Comparison of ENCODE assay signal across 8 cellular contexts in the genomic region with DNA sequence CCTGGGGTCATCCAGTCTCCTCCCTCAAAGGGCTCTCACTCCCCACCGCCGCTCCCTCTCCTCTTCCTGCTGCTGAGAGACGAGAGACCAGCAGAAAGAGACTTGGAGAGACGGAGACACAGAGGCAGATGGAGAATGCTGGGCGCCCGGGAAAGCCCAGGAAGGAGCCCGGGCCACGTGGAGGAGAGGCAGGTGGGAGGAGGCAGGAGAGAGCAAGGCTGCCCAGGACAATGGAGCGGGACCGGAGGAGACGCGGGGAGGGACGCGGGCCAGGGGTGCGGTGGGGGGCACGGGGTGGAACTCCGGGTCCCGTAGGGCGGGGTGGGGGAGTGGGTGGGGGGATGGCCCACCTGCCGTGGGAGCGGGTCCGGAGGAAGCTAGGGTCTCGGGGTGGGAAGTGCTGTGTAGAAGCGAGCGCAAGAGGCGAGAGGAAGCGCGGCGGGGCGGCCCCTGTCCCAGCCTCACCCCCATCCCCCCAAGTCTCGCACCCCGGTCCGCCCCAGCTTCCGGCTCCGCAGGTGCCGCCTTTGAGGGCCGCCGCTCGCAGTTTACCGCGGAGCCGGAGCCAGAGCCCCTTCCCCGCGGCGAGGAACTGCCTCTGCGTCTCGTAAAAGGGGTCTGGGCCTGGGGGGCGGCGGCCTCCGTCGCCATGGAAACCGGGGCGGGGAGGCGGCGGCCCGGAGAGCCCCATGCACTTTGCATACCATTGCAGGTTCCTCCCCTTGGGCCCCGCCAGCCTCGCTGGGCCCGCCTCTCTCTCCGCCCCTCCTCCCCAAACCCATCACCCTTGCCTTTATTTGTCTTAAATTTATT. TPM values are rescaled to one million over a fixed set of nuclear protein-coding genes. Genes with fewer than 3 reads are reported as not detected.
DNase-seq lines count a peak whose midpoint lies in the region; ATAC-seq and TF ChIP-seq lines count a peak whose summit lies in the region.

No MANE protein-coding gene starts in this region.

- H3K9me3 Mint-ChIP-seq in activated B cell treated with CpG ODN at 0.5 μM for 24 hours: no peaks in the 10 kb centered on the region
- no peaks in the 10 kb centered on the region for H3K9me3 Mint-ChIP-seq in central memory CD8-positive, alpha-beta T cell

- H3K36me3 Mint-ChIP-seq in activated B cell treated with CpG ODN at 0.5 μM for 24 hours (ENCODE audit: low read depth): no peaks in the 10 kb centered on the region
- peaks cover 5% of the 10 kb centered on the region for H3K36me3 Mint-ChIP-seq in central memory CD8-positive, alpha-beta T cell (ENCODE audit: insufficient read depth)

- ATAC-seq in HG02759 (IDR thresholded peaks at IDR 0.05; ENCODE audit: unreplicated experiment) (peak; percentile 59), activated B cell treated with CpG ODN at 0.5 μM for 24 hours (ENCODE audit: low read depth) (peak; percentile 89), lung (ENCODE audit: insufficient read depth, low FRiP score) (peak; percentile 73)
- peak; percentile 92 for ATAC-seq in central memory CD8-positive, alpha-beta T cell (replicated peaks; ENCODE audit: extremely low read depth, poor library complexity, severe bottlenecking)

- H3K4me3 ChIP-seq in BLaER1 (peak overlapping the region; percentile 60), lung (no peak overlapping the region)

- H3K27ac ChIP-seq in BLaER1 (no peak overlapping the region), lung (ENCODE audit: low read depth in 1 of 2, low read length in 1 of 2) (no peak overlapping the region)

- H3K4me1 ChIP-seq in BLaER1 (peaks cover 56% of the 10 kb centered on the region), lung (ENCODE audit: control insufficient read depth in 2 of 2, insufficient read depth in 2 of 2, low read length in 2 of 2) (no peaks in the 10 kb centered on the region)

- H3K27me3 ChIP-seq in BLaER1 (peaks cover 24% of the 10 kb centered on the region), lung (ENCODE audit: control insufficient read depth, insufficient read depth) (no peaks in the 10 kb centered on the region)

- peak overlapping the region; percentile 87 for H3K4me2 ChIP-seq in BLaER1

- POLR2A ChIA-PET in activated B cell treated with CpG ODN at 0.5 μM for 24 hours (lab: Charles Lee): interaction anchor here (0.5 to 1.5 kb wide), 2 partner anchors 39 to 939 kb away, joined by 4 read pairs; no protein-coding TSS in a partner anchor

- peak; percentile 73 for DNase-seq in activated B cell treated with CpG ODN at 0.5 μM for 24 hours
- DNase-seq in central memory CD8-positive, alpha-beta T cell (ENCODE audit: low spot score in 2 of 2): peak; percentile 40 to 72
- DNase-seq in lung (ENCODE audit: low spot score): no peak
- peak; percentile 13 to 32 for DNase-seq in stimulated activated CD8-positive, alpha-beta memory T cell treated with anti-CD3 and anti-CD28 coated beads, Interleukin-4, amount 100 ng/mL, for 4 hours (ENCODE audit: low read depth in 2 of 2, low spot score in 1 of 2)
- no peak for DNase-seq in NCI-H128 (lab: John Stamatoyannopoulos, UW; ENCODE audit: unreplicated experiment)
- no peak for DNase-seq in SHP77 treated with DMSO at 0.1 percent for 48 hours (lab: John Stamatoyannopoulos, UW)

- CTCF ChIA-PET in activated B cell treated with CpG ODN at 0.5 μM for 24 hours (lab: Charles Lee): interaction anchor here (1.7 kb wide), 1 partner anchor 88 kb away, joined by 6 read pairs; no protein-coding TSS in a partner anchor

- peaks cover 23% of the 10 kb centered on the region for H3K4me1 Mint-ChIP-seq in activated B cell treated with CpG ODN at 0.5 μM for 24 hours
- peaks cover 43% of the 10 kb centered on the region for H3K4me1 Mint-ChIP-seq in central memory CD8-positive, alpha-beta T cell

- no peaks in the 10 kb centered on the region for H3K9me3 ChIP-seq in BLaER1
- no peaks in the 10 kb centered on the region for H3K9me3 ChIP-seq in lung (ENCODE audit: control insufficient read depth in 2 of 2, insufficient read depth in 1 of 2, low read length in 1 of 2)

- peaks cover 6% of the 10 kb centered on the region for H3K27me3 Mint-ChIP-seq in activated B cell treated with CpG ODN at 0.5 μM for 24 hours
- H3K27me3 Mint-ChIP-seq in central memory CD8-positive, alpha-beta T cell: no peaks in the 10 kb centered on the region

- no peak overlapping the region for H3K9ac ChIP-seq in BLaER1

- H4K20me1 ChIP-seq in BLaER1: no peaks in the 10 kb centered on the region; the same call in 1 of the 2 replicates

- WGBS in lung, 2 donors: 9% methylated on average over 48 to 60 of the region's 60 CpGs

- TF ChIP-seq CTCF in activated B cell treated with CpG ODN at 0.5 μM for 24 hours (IDR thresholded peaks at IDR 0.05) (no peak), lung (IDR thresholded peaks at IDR 0.05; ENCODE audit: control extremely low read depth, extremely low read depth) (no peak)

- H3K36me3 ChIP-seq in BLaER1: no peaks in the 10 kb centered on the region
- no peaks in the 10 kb centered on the region for H3K36me3 ChIP-seq in lung (ENCODE audit: control insufficient read depth in 2 of 2, insufficient read depth in 2 of 2, low read length in 2 of 2)

- intact Hi-C loops in activated B cell treated with CpG ODN at 0.5 μM for 24 hours (cut with micrococcal nuclease): loop anchor here (2.0 kb wide), 2 partner anchors 13 to 39 kb away; no protein-coding TSS in a partner anchor

- peak overlapping the region; percentile 67 for H3K4me3 Mint-ChIP-seq in activated B cell treated with CpG ODN at 0.5 μM for 24 hours
- peak overlapping the region; percentile 69 for H3K4me3 Mint-ChIP-seq in central memory CD8-positive, alpha-beta T cell

- H3K27ac Mint-ChIP-seq in activated B cell treated with CpG ODN at 0.5 μM for 24 hours: no peak overlapping the region
- peak overlapping the region; percentile 74 for H3K27ac Mint-ChIP-seq in central memory CD8-positive, alpha-beta T cell (ENCODE audit: low read depth)

RNA-seq across cellular contexts. Expression of a gene that starts 11.7 kb away (rescaled TPM):
- total RNA-seq in activated B cell treated with CpG ODN at 0.5 μM for 24 hours (not detected in 2 replicates), lung (10 to 100 TPM; 21.3 to 35.6 TPM)
- 10 to 100 TPM; 17.5 to 19.8 TPM for polyA plus RNA-seq in lung

RNA-seq across cellular contexts. Expression of a gene that starts 44.9 kb away (rescaled TPM):
- total RNA-seq in activated B cell treated with CpG ODN at 0.5 μM for 24 hours (7.6 and 7.7 TPM in 2 replicates), lung (10 to 100 TPM; 17.1 to 17.3 TPM)
- 10 to 100 TPM in 1 of 2 donors, 1 to 10 TPM in 1; 9.5 to 12.5 TPM for polyA plus RNA-seq in lung

Comparison
In these comparisons a context has a peak if more than half of its experiments do, and no peak if none do; other contexts are left out.
1. DNase-seq: peak in activated B cell treated with CpG ODN at 0.5 μM for 24 hours (single experiment), central memory CD8-positive, alpha-beta T cell (2 of 2) and stimulated activated CD8-positive, alpha-beta memory T cell treated with anti-CD3 and anti-CD28 coated beads, Interleukin-4, amount 100 ng/mL, for 4 hours (2 of 2); none in lung (single experiment), NCI-H128 (single experiment) and SHP77 treated with DMSO at 0.1 percent for 48 hours (single experiment).
2. RNA of a gene that starts 11.7 kb away (total RNA-seq): 21.3 to 35.6 TPM in lung; not detected in activated B cell treated with CpG ODN at 0.5 μM for 24 hours; every median in the first group is over 10 times any median in the second.
3. Peak in every context shown above with its lines, with median percentiles within 50 percentile points of each other: ATAC-seq.